22 cellular contexts compared by ENCODE assay signal in genomic region chr20:38271609-38272120, GRCh38. TPM values are rescaled to one million over a fixed set of nuclear protein-coding genes. Genes with fewer than 3 reads are reported as not detected.
DNase-seq lines count a peak whose midpoint lies in the region; ATAC-seq, FAIRE-seq and TF ChIP-seq lines count a peak whose summit lies in the region.
"Had no signal": no experiment of that assay in that cellular context is flagged by ENCODE, and none has a peak within 500 bp of the region (broad histone marks: within the 10 kb centered on the region; RNA-seq: fewer than 3 reads in every experiment).

No MANE protein-coding gene starts in this region.

- H4K8ac ChIP-seq in mesenchymal stem cell (ENCODE audit: low read length), result peak overlapping the region; percentile 61

- H3K9ac ChIP-seq in mammary epithelial cell (ENCODE audit: insufficient read depth, low read length) (no peak overlapping the region), mesenchymal stem cell (ENCODE audit: low read length) (no peak overlapping the region)
- H3K9ac ChIP-seq: BLaER1 treated with 17β-estradiol and CSF1 and Interleukin-3, amounts not matched to agents 10 nM and 100 nM had no signal

- ATAC-seq in left cardiac atrium (no peak), HG02884 (IDR thresholded peaks at IDR 0.05; ENCODE audit: unreplicated experiment) (no peak)
- ATAC-seq in stimulated activated memory B cell treated with anti-CD40 and anti-IgM and Interleukin-4, amounts not matched to agents 10 μg/mL and 1 μg/mL and 100 μg/mL, for 72 hours, result no peak

- DNase-seq in left ventricle myocardium inferior (no peak), left cardiac atrium (no peak), mammary epithelial cell (no peak), mesenchymal stem cell (peak; percentile 22), vagina (ENCODE audit: extremely low spot score in 2 of 2) (no peak), small intestine (no peak)
- DNase-seq: activated CD4-positive, alpha-beta T cell treated with anti-CD3 and anti-CD28 coated beads for 1 hour; activated naive CD4-positive, alpha-beta T cell treated with anti-CD3 and anti-CD28 coated beads, Interleukin-2, amount 10 ng/mL, durations not matched to agents 7 days and 5 days; activated T-cell treated with anti-CD3 and anti-CD28 coated beads, Interleukin-2, amount 50 U/mL, for 24 hours; NCI-H1417 treated with DMSO at 0.1 percent for 48 hours; NCI-H524; nephron progenitor cell; stimulated activated CD4-positive, alpha-beta T cell treated with anti-CD3 and anti-CD28 coated beads, Interleukin-4, amount 100 ng/mL, for 1 hour had no signal

- no peaks in the 10 kb centered on the region for H3K79me1 ChIP-seq in mesenchymal stem cell (replicated peaks; ENCODE audit: low read length, poor library complexity, severe bottlenecking)

- peaks cover 36% of the 10 kb centered on the region for H3K4me1 ChIP-seq in left ventricle myocardium inferior
- H3K4me1 ChIP-seq in mammary epithelial cell (ENCODE audit: insufficient read depth, low read length), result peaks cover 42% of the 10 kb centered on the region
- H3K4me1 ChIP-seq in mesenchymal stem cell (ENCODE audit: control insufficient read depth, insufficient read depth, low read depth, low read length), result peaks cover 15% of the 10 kb centered on the region
- peaks cover 14% of the 10 kb centered on the region for H3K4me1 ChIP-seq in vagina
- H3K4me1 ChIP-seq in small intestine (ENCODE audit: control insufficient read depth in 2 of 2, insufficient read depth in 1 of 2, low read depth in 1 of 2, low read length in 1 of 2), result no peaks in the 10 kb centered on the region

- H2AK5ac ChIP-seq in mesenchymal stem cell (ENCODE audit: low read length, severe bottlenecking), result peak overlapping the region; percentile 53

- H3K23ac ChIP-seq in mesenchymal stem cell (ENCODE audit: low read length in 2 of 2), result no peak overlapping the region

- peaks cover 33% of the 10 kb centered on the region for H3K27me3 Mint-ChIP-seq in stimulated activated memory B cell treated with anti-CD40 and anti-IgM and Interleukin-4, amounts not matched to agents 10 μg/mL and 1 μg/mL and 100 μg/mL, for 72 hours

- intact Hi-C loops in left ventricle myocardium inferior (cut with micrococcal nuclease), result no loop called here
- intact Hi-C loops in left cardiac atrium (cut with DNase I), result no loop called here
- intact Hi-C loops in mammary epithelial cell (cut with micrococcal nuclease), result no loop called here
- intact Hi-C loops in vagina (cut with DNase I), result no loop called here

- H4K91ac ChIP-seq in mesenchymal stem cell (ENCODE audit: low read length), result peak overlapping the region; percentile 89

- TF ChIP-seq CTCF in left ventricle myocardium inferior (IDR thresholded peaks at IDR 0.05; ENCODE audit: borderline replicate concordance) (no peak), mammary epithelial cell (conservative IDR thresholded peaks at IDR 0.05 in 1 of 2, IDR thresholded peaks at IDR 0.05 in 1 of 2; ENCODE audit: extremely low read depth in 1 of 2, insufficient read depth in 1 of 2, low read depth in 1 of 2, low read length in 2 of 2) (no peak), vagina (IDR thresholded peaks at IDR 0.05) (no peak)

- H3K4me3 Mint-ChIP-seq in stimulated activated memory B cell treated with anti-CD40 and anti-IgM and Interleukin-4, amounts not matched to agents 10 μg/mL and 1 μg/mL and 100 μg/mL, for 72 hours, result no peak overlapping the region
- H3K4me3 Mint-ChIP-seq: activated naive CD4-positive, alpha-beta T cell treated with anti-CD3 and anti-CD28 coated beads, Interleukin-2, amount 10 ng/mL, durations not matched to agents 7 days and 5 days; activated T-cell treated with anti-CD3 and anti-CD28 coated beads, Interleukin-2, amount 50 U/mL, for 24 hours; nephron progenitor cell had no signal

- peak overlapping the region; percentile 55 to 86 for H3K4ac ChIP-seq in mesenchymal stem cell (ENCODE audit: low read depth in 1 of 2, low read length in 2 of 2)

- peak overlapping the region; percentile 94 to 98 for H2BK12ac ChIP-seq in mesenchymal stem cell (ENCODE audit: low read length in 2 of 2)

- BruUV-seq in mammary epithelial cell (replicated peaks; lab: Mats Ljungman, UMichigan), result no TSS peak

- peak overlapping the region; percentile 13 for H3K4me2 ChIP-seq in mammary epithelial cell (ENCODE audit: insufficient read depth, low read depth, low read length)
- no peak overlapping the region for H3K4me2 ChIP-seq in mesenchymal stem cell (ENCODE audit: low read length, poor library complexity, severe bottlenecking)

- no peaks in the 10 kb centered on the region for H3K36me3 Mint-ChIP-seq in stimulated activated memory B cell treated with anti-CD40 and anti-IgM and Interleukin-4, amounts not matched to agents 10 μg/mL and 1 μg/mL and 100 μg/mL, for 72 hours
- H3K36me3 Mint-ChIP-seq: activated naive CD4-positive, alpha-beta T cell treated with anti-CD3 and anti-CD28 coated beads, Interleukin-2, amount 10 ng/mL, durations not matched to agents 7 days and 5 days had no signal

- no peak overlapping the region for H3K14ac ChIP-seq in mesenchymal stem cell (ENCODE audit: low read length in 2 of 2)

- H3K9me3 ChIP-seq in left ventricle myocardium inferior (replicated peaks) (peaks cover 10% of the 10 kb centered on the region), mammary epithelial cell (replicated peaks; ENCODE audit: insufficient read depth, low read length) (no peaks in the 10 kb centered on the region), mesenchymal stem cell (ENCODE audit: control insufficient read depth, low read length) (peaks cover 8% of the 10 kb centered on the region), vagina (no peaks in the 10 kb centered on the region), small intestine (ENCODE audit: control insufficient read depth, low read depth) (no peaks in the 10 kb centered on the region)

- CTCF ChIA-PET in mammary epithelial cell (lab: Charles Lee; ENCODE audit: low non-redundant PET), result no interaction called here

- H3K27ac ChIP-seq in left ventricle myocardium inferior (replicated peaks), result peak overlapping the region; percentile 80
- no peak overlapping the region for H3K27ac ChIP-seq in mammary epithelial cell (ENCODE audit: insufficient read depth, low read depth, low read length)
- H3K27ac ChIP-seq in mesenchymal stem cell (ENCODE audit: low read length, poor library complexity, severe bottlenecking), result peak overlapping the region; percentile 17
- peak overlapping the region; percentile 68 for H3K27ac ChIP-seq in vagina
- peak overlapping the region in 1 of 2 donors; percentile 22 for H3K27ac ChIP-seq in small intestine (ENCODE audit: low read depth in 1 of 2, low read length in 1 of 2)

- in situ Hi-C loops in mammary epithelial cell (cut with MboI; ENCODE audit: low sequenced_read_pairs in 2 of 2), result no loop called here

- H3K79me2 ChIP-seq in mammary epithelial cell (ENCODE audit: insufficient read depth, low read length), result no peaks in the 10 kb centered on the region

- WGBS in mammary epithelial cell (ENCODE audit: low coverage, missing lambda C conversion rate), result 100% methylated on average over 2 of the region's 2 CpGs
- 98% methylated on average over 2 of the region's 2 CpGs for WGBS in mesenchymal stem cell
- WGBS in small intestine, 3 donors, result 88 to 93% (median 91%) methylated on average over 2 of the region's 2 CpGs

- H3K27ac Mint-ChIP-seq in stimulated activated memory B cell treated with anti-CD40 and anti-IgM and Interleukin-4, amounts not matched to agents 10 μg/mL and 1 μg/mL and 100 μg/mL, for 72 hours, result no peak overlapping the region
- H3K27ac Mint-ChIP-seq: activated naive CD4-positive, alpha-beta T cell treated with anti-CD3 and anti-CD28 coated beads, Interleukin-2, amount 10 ng/mL, durations not matched to agents 7 days and 5 days; activated T-cell treated with anti-CD3 and anti-CD28 coated beads, Interleukin-2, amount 50 U/mL, for 24 hours; nephron progenitor cell; progenitor cell of endocrine pancreas had no signal

- dilution Hi-C loops in mammary epithelial cell (cut with HindIII; ENCODE audit: low sequenced_read_pairs), result no loop called here

- peak overlapping the region; percentile 87 for H2BK120ac ChIP-seq in mesenchymal stem cell (ENCODE audit: low read depth, low read length)

- H3K4me1 Mint-ChIP-seq in stimulated activated memory B cell treated with anti-CD40 and anti-IgM and Interleukin-4, amounts not matched to agents 10 μg/mL and 1 μg/mL and 100 μg/mL, for 72 hours, result no peaks in the 10 kb centered on the region
- H3K4me1 Mint-ChIP-seq: activated naive CD4-positive, alpha-beta T cell treated with anti-CD3 and anti-CD28 coated beads, Interleukin-2, amount 10 ng/mL, durations not matched to agents 7 days and 5 days had no signal

- H3K9me3 Mint-ChIP-seq in stimulated activated memory B cell treated with anti-CD40 and anti-IgM and Interleukin-4, amounts not matched to agents 10 μg/mL and 1 μg/mL and 100 μg/mL, for 72 hours, result peaks cover 2% of the 10 kb centered on the region
- H3K9me3 Mint-ChIP-seq: activated naive CD4-positive, alpha-beta T cell treated with anti-CD3 and anti-CD28 coated beads, Interleukin-2, amount 10 ng/mL, durations not matched to agents 7 days and 5 days; activated T-cell treated with anti-CD3 and anti-CD28 coated beads, Interleukin-2, amount 50 U/mL, for 24 hours had no signal

- H4K20me1 ChIP-seq in mammary epithelial cell (ENCODE audit: insufficient read depth, low read length), result no peaks in the 10 kb centered on the region
- H4K20me1 ChIP-seq: BLaER1 treated with 17β-estradiol and CSF1 and Interleukin-3, amounts not matched to agents 10 nM and 100 nM had no signal

- H3K18ac ChIP-seq in mesenchymal stem cell (ENCODE audit: low read depth in 1 of 2, low read length in 2 of 2), result peak overlapping the region; percentile 40 to 80

- no peaks in the 10 kb centered on the region for H3K27me3 ChIP-seq in left ventricle myocardium inferior (ENCODE audit: low read depth)
- H3K27me3 ChIP-seq in mammary epithelial cell (ENCODE audit: insufficient read depth, low read length), result no peaks in the 10 kb centered on the region
- peaks cover 0 to 4% of the 10 kb centered on the region in 2 experiments for H3K27me3 ChIP-seq in mesenchymal stem cell (ENCODE audit: control insufficient read depth in 1 of 2, insufficient read depth in 1 of 2, low read length in 2 of 2)
- H3K27me3 ChIP-seq in vagina, result no peaks in the 10 kb centered on the region
- no peaks in the 10 kb centered on the region for H3K27me3 ChIP-seq in small intestine (ENCODE audit: control insufficient read depth in 2 of 2, insufficient read depth in 2 of 2, low read length in 2 of 2)
- H3K27me3 ChIP-seq: BLaER1 treated with 17β-estradiol and CSF1 and Interleukin-3, amounts not matched to agents 10 nM and 100 nM had no signal

- H2AFZ ChIP-seq in mammary epithelial cell (ENCODE audit: low read depth, low read length) (no peak overlapping the region), mesenchymal stem cell (ENCODE audit: low read depth, low read length) (no peak overlapping the region)

- TF ChIP-seq POLR2A in vagina (IDR thresholded peaks at IDR 0.05), result no peak

- H3K36me3 ChIP-seq in left ventricle myocardium inferior (no peaks in the 10 kb centered on the region), mammary epithelial cell (ENCODE audit: insufficient read depth, low read length) (no peaks in the 10 kb centered on the region), mesenchymal stem cell (ENCODE audit: control insufficient read depth in 1 of 2, insufficient read depth in 2 of 2, low read depth in 1 of 2, low read length in 2 of 2) (no peaks in the 10 kb centered on the region), vagina (no peaks in the 10 kb centered on the region), small intestine (ENCODE audit: control insufficient read depth in 2 of 2, insufficient read depth in 2 of 2, low read length in 2 of 2) (no peaks in the 10 kb centered on the region)
- H3K36me3 ChIP-seq: BLaER1 treated with 17β-estradiol and CSF1 and Interleukin-3, amounts not matched to agents 10 nM and 100 nM had no signal

- H2BK5ac ChIP-seq in mesenchymal stem cell (ENCODE audit: low read depth, low read length, poor library complexity, severe bottlenecking), result no peak overlapping the region

- H3K4me3 ChIP-seq in left ventricle myocardium inferior (no peak overlapping the region), mammary epithelial cell (replicated peaks in 1 of 3; ENCODE audit: insufficient read depth in 1 of 3, low read depth in 2 of 3, low read length in 3 of 3) (no peak overlapping the region), mesenchymal stem cell (ENCODE audit: insufficient read depth in 1 of 2, low read depth in 1 of 2, low read length in 2 of 2) (no peak overlapping the region), vagina (no peak overlapping the region), small intestine (ENCODE audit: low read depth in 1 of 2, low read length in 2 of 2) (no peak overlapping the region)
- H3K4me3 ChIP-seq: BLaER1 treated with 17β-estradiol and CSF1 and Interleukin-3, amounts not matched to agents 10 nM and 100 nM; skin epidermis had no signal

- no peak for FAIRE-seq in small intestine (lab: Jason Lieb, UNC)
- FAIRE-seq: colon, D721Med, frontal cortex had no signal

- H2BK15ac ChIP-seq in mesenchymal stem cell (ENCODE audit: low read depth, poor library complexity, severe bottlenecking), result peak overlapping the region; percentile 66

RNA-seq across cellular contexts. Expression of gene KIAA1755, which starts 11.1 kb away (rescaled TPM):
- 7.1 TPM for total RNA-seq in left ventricle myocardium inferior
- total RNA-seq in left cardiac atrium, result 1 to 10 TPM; 8.0 to 8.1 TPM
- under 1 TPM; 0.40 to 0.83 TPM for total RNA-seq in mammary epithelial cell
- 0.41 TPM for polyA plus RNA-seq in mammary epithelial cell
- polyA minus RNA-seq in mammary epithelial cell, result 2.3 TPM
- 0.50 TPM for polyA plus RNA-seq in mesenchymal stem cell (2013, experiment 1 of 2)
- 0.40 TPM for polyA plus RNA-seq in mesenchymal stem cell (2013, experiment 2 of 2)
- total RNA-seq in vagina, result 2.7 TPM
- polyA plus RNA-seq in small intestine, result 1 to 10 TPM in 2 of 3 donors, under 1 TPM in 1; 0.45 to 1.7 (median 1.4) TPM
- total RNA-seq: G401 had no signal

RNA-seq across cellular contexts. Expression of gene BPI, which starts 32.3 kb away (rescaled TPM):
- total RNA-seq in left ventricle myocardium inferior (not detected), left cardiac atrium (not detected), mammary epithelial cell (not detected), vagina (not detected)
- polyA plus RNA-seq in mammary epithelial cell (not detected), small intestine (not detected)
- not detected for polyA minus RNA-seq in mammary epithelial cell
- not detected for polyA plus RNA-seq in mesenchymal stem cell (2013, experiment 1 of 2)
- not detected for polyA plus RNA-seq in mesenchymal stem cell (2013, experiment 2 of 2)
- total RNA-seq: G401, progenitor cell of endocrine pancreas had no signal
